In the genomic region with DNA sequence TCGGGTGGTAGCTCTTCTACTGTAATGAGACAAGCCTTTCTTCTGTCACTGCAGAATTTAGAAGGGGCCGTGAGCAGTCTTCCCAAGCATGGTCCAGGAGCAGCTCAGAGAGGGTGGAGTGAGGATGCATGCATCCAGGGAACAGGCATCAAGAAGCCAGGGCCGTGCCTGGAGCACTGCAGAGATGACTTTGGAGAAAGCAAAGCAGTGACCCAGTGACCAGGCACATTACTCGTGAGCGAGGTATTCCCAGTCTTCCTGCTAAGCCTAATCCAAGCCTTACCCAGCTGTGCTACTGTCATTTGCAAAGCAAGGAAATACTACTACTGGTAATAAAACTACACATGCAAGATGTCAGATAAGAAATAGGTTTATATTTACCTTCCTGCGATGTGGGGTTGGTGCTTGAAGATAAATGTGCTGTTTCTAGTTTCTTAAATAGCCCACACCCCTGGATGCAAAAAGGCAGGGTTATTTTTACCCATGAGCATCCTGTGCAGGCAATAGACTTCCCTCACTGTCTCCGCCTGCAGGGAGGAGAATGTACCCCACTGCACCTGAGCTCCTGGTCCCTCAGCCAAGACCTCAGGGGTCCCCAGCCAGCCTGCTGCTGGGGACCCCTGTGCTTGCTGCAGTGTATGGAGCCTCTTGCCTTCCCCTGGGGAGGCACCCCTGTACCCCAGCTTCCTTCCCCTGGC, we compare ENCODE assay signal across 18 cellular contexts.
DNase-seq lines count a peak whose midpoint lies in the region; ATAC-seq, FAIRE-seq and TF ChIP-seq lines count a peak whose summit lies in the region.
"Had no signal": no experiment of that assay in that cellular context is flagged by ENCODE, and none has a peak within 500 bp of the region (broad histone marks: within the 10 kb centered on the region; RNA-seq: fewer than 3 reads in every experiment).

No MANE protein-coding gene starts in this region.

- H3K18ac ChIP-seq in H1 (ENCODE audit: extremely low read depth, low read length) = no peak overlapping the region

- no peak overlapping the region for H4K5ac ChIP-seq in H1 (ENCODE audit: insufficient read length, low read depth, low read length)

- no peak overlapping the region for H3K23ac ChIP-seq in H1 (ENCODE audit: insufficient read length)

- H3K4me2 ChIP-seq in Karpas-422 (ENCODE audit: low read depth, low read length, poor library complexity, severe bottlenecking) = no peak overlapping the region
- H3K4me2 ChIP-seq in H1 (ENCODE audit: insufficient read depth in 1 of 2, low read depth in 2 of 2, low read length in 2 of 2) = no peak overlapping the region

- H3K36me3 Mint-ChIP-seq in CD14-positive monocyte (peaks cover 54 to 61% of the 10 kb centered on the region in 2 donors), nephron progenitor cell (ENCODE audit: low read depth) (peaks cover 16% of the 10 kb centered on the region)

- DNase-seq in CD14-positive monocyte (ENCODE audit: low spot score) (peak; percentile 6), Karpas-422 (peak; percentile 68), H1 (ENCODE audit: low read depth in 1 of 2, low spot score in 2 of 2) (no peak), nephron progenitor cell (no peak), kidney glomerular epithelial cell (lab: John Stamatoyannopoulos, UW) (no peak), GM12892 (ENCODE audit: insufficient read length) (no peak), nucleus accumbens (lab: John Stamatoyannopoulos, UW) (no peak)
- DNase-seq: activated CD8-positive, alpha-beta memory T cell treated with anti-CD3 and anti-CD28 coated beads, Interleukin-2, amount 50 U/mL, for 48 hours; activated gamma-delta T cell; DMS79 treated with DMSO at 0.1 percent for 48 hours; esophagus squamous epithelium; NCI-H1048; NCI-H2081; NCI-H510A treated with DMSO at 0.1 percent for 48 hours; occipital lobe; SIG-M5 had no signal

- no peak for TF ChIP-seq RAD21 in H1 (IDR thresholded peaks at IDR 0.05 in 1 of 2, conservative IDR thresholded peaks at IDR 0.05 in 1 of 2; ENCODE audit: low read depth in 2 of 2, low read length in 2 of 2)

- H2BK12ac ChIP-seq in H1 (ENCODE audit: low read depth, low read length) = no peak overlapping the region

- no peak overlapping the region for H2BK15ac ChIP-seq in H1 (ENCODE audit: low read length)

- H2BK5ac ChIP-seq in H1 (ENCODE audit: low read depth, low read length) = no peak overlapping the region

- CTCF ChIA-PET in H1 (lab: Charles Lee; ENCODE audit: partially characterized antibody) = interaction anchor here (0.6 to 3.0 kb wide), 8 partner anchors 10 to 609 kb away, joined by 3 to 16 read pairs (median 4); no protein-coding TSS in a partner anchor

- no peak overlapping the region for H3K56ac ChIP-seq in H1 (replicated peaks; ENCODE audit: insufficient read length, low read depth, low read length)

- H4K20me1 ChIP-seq in Karpas-422 (ENCODE audit: insufficient read depth, low read depth, low read length) (no peaks in the 10 kb centered on the region), H1 (replicated peaks in 1 of 2; ENCODE audit: control insufficient read depth in 1 of 2, insufficient read depth in 2 of 2, low read length in 2 of 2) (peaks cover 4 to 5% of the 10 kb centered on the region in 2 experiments)

- H3K36me3 ChIP-seq in Karpas-422 (ENCODE audit: insufficient read depth, low read length) (no peaks in the 10 kb centered on the region), H1 (ENCODE audit: control insufficient read depth in 2 of 4, insufficient read depth in 4 of 4, low read length in 3 of 4) (peaks cover 6 to 17% (median 13%) of the 10 kb centered on the region in 4 experiments; a peak in 7 of 8 replicates)

- WGBS in H1 (ENCODE audit: extremely low coverage in 1 of 2, insufficient coverage in 1 of 2, insufficient read length in 1 of 2, insufficient replicate concordance in 2 of 2, low coverage in 1 of 2, low lambda C conversion rate in 2 of 2, missing lambda C conversion rate in 1 of 2), 2 experiments = 86% methylated on average over 7 of the region's 7 CpGs; no CpG with 5 or more reads in 1 of the 2 experiments

- no peak for FAIRE-seq in H1 (lab: Jason Lieb, UNC)
- FAIRE-seq in GM12892 (lab: Jason Lieb, UNC) = no peak

- H3K4ac ChIP-seq in H1 (replicated peaks; ENCODE audit: insufficient read length, low read depth, low read length) = no peak overlapping the region

- H3K9me3 Mint-ChIP-seq in CD14-positive monocyte (no peaks in the 10 kb centered on the region), nephron progenitor cell (peaks cover 2% of the 10 kb centered on the region)

- H3K4me3 Mint-ChIP-seq in CD14-positive monocyte (no peak overlapping the region), nephron progenitor cell (no peak overlapping the region)

- H3K79me2 ChIP-seq in Karpas-422 (ENCODE audit: low read length) (no peaks in the 10 kb centered on the region), H1 (ENCODE audit: control insufficient read depth in 1 of 2, insufficient read depth in 2 of 2, low read length in 2 of 2) (no peaks in the 10 kb centered on the region)

- no peaks in the 10 kb centered on the region for H3K9me2 ChIP-seq in Karpas-422 (replicated peaks; ENCODE audit: insufficient read depth, low read length)

- no peaks in the 10 kb centered on the region for H3K23me2 ChIP-seq in H1 (ENCODE audit: low read depth, low read length)

- no peak overlapping the region for H2BK20ac ChIP-seq in H1 (ENCODE audit: low read length)

- H3K9me3 ChIP-seq in Karpas-422 (ENCODE audit: low read length) = no peaks in the 10 kb centered on the region
- H3K9me3 ChIP-seq in H1 (ENCODE audit: insufficient read depth in 2 of 2, low read depth in 1 of 2, low read length in 1 of 2) = no peaks in the 10 kb centered on the region
- H3K9me3 ChIP-seq: esophagus squamous epithelium had no signal

- H3K27me3 Mint-ChIP-seq in CD14-positive monocyte (ENCODE audit: low read depth in 3 of 3) = peaks cover 0 to 4% (median 0%) of the 10 kb centered on the region in 3 donors
- no peaks in the 10 kb centered on the region for H3K27me3 Mint-ChIP-seq in nephron progenitor cell (ENCODE audit: low read depth, poor library complexity)

- peaks cover 9% of the 10 kb centered on the region for H3K4me1 ChIP-seq in Karpas-422 (ENCODE audit: low read length)
- no peaks in the 10 kb centered on the region; a peak in 1 of 7 replicates for H3K4me1 ChIP-seq in H1 (replicated peaks in 1 of 4; ENCODE audit: control insufficient read depth in 3 of 4, insufficient read depth in 4 of 4, low read length in 3 of 4)
- H3K4me1 ChIP-seq: esophagus squamous epithelium had no signal

- intact Hi-C loops in CD14-positive monocyte (cut with micrococcal nuclease) = loop anchor here (10.0 kb wide), 3 partner anchors 465 to 575 kb away; no protein-coding TSS in a partner anchor

- peaks cover 41% of the 10 kb centered on the region for H3K4me1 Mint-ChIP-seq in CD14-positive monocyte
- peaks cover 11% of the 10 kb centered on the region for H3K4me1 Mint-ChIP-seq in nephron progenitor cell

- H2AK5ac ChIP-seq in H1 (ENCODE audit: low read depth, low read length) = no peak overlapping the region

- no peak for TF ChIP-seq EP300 in H1 (IDR thresholded peaks at IDR 0.05; ENCODE audit: borderline replicate concordance in 1 of 2, low read depth in 2 of 2, low read length in 2 of 2)

- H2BK120ac ChIP-seq in H1 (replicated peaks; ENCODE audit: low read depth, low read length) = no peak overlapping the region

- H4K8ac ChIP-seq in H1 (ENCODE audit: extremely low read depth, insufficient read depth, low read length) = no peak overlapping the region

- H3K14ac ChIP-seq in H1 (ENCODE audit: insufficient read length) = no peak overlapping the region

- POLR2A ChIA-PET in H1 (lab: Charles Lee; ENCODE audit: partially characterized antibody) = interaction anchor here (1.1 kb wide), 1 partner anchor 18 kb away, joined by 3 read pairs; no protein-coding TSS in a partner anchor

- H4K91ac ChIP-seq in H1 (replicated peaks; ENCODE audit: insufficient read length, low read length) = no peak overlapping the region

- no peak overlapping the region for H3K4me3 ChIP-seq in Karpas-422 (ENCODE audit: low read length)
- H3K4me3 ChIP-seq in H1 (ENCODE audit: extremely low read depth in 1 of 4, insufficient read depth in 2 of 4, low read depth in 3 of 4, low read length in 4 of 4) = no peak overlapping the region
- H3K4me3 ChIP-seq: esophagus squamous epithelium had no signal

- TF ChIP-seq POLR2A in H1 (IDR thresholded peaks at IDR 0.05; ENCODE audit: control extremely low read depth in 1 of 2, low read depth in 2 of 2, low read length in 2 of 2) (no peak), GM12892 (IDR thresholded peaks at IDR 0.05; ENCODE audit: low read depth, low read length) (no peak)

- H3K9ac ChIP-seq in Karpas-422 (ENCODE audit: low read length) = no peak overlapping the region
- no peak overlapping the region for H3K9ac ChIP-seq in H1 (replicated peaks in 1 of 4; ENCODE audit: extremely low read depth in 1 of 4, low read depth in 3 of 4, low read length in 3 of 4)

- no peak for ATAC-seq in GM18909 (IDR thresholded peaks at IDR 0.05; ENCODE audit: poor library complexity, unreplicated experiment)

- TF ChIP-seq CTCF in CD14-positive monocyte (IDR thresholded peaks at IDR 0.05) (no peak), H1 (IDR thresholded peaks at IDR 0.05; ENCODE audit: control extremely low read depth in 1 of 3, insufficient read depth in 1 of 3, low read depth in 1 of 3, low read length in 3 of 3) (peak in 2 of 3 experiments; percentile 11 to 24; a peak in 2 of 4 replicates), nephron progenitor cell (IDR thresholded peaks at IDR 0.05) (no peak)

- no peaks in the 10 kb centered on the region for H3K27me3 ChIP-seq in Karpas-422 (ENCODE audit: low read length)
- no peaks in the 10 kb centered on the region for H3K27me3 ChIP-seq in H1 (replicated peaks in 1 of 4; ENCODE audit: control insufficient read depth in 3 of 4, extremely low read depth in 1 of 4, insufficient read depth in 3 of 4, low read length in 3 of 4)
- H3K27me3 ChIP-seq: esophagus squamous epithelium had no signal

- H3K27ac ChIP-seq in Karpas-422 (ENCODE audit: low read length) (no peak overlapping the region), H1 (ENCODE audit: low read depth, low read length) (no peak overlapping the region)
- H3K27ac ChIP-seq: esophagus squamous epithelium, VCaP had no signal

- H2AFZ ChIP-seq in Karpas-422 (ENCODE audit: low read length) (no peak overlapping the region), H1 (ENCODE audit: low read length) (no peak overlapping the region)

- peak overlapping the region in 4 of 7 donors; percentile 31 to 80 (median 53) for H3K27ac Mint-ChIP-seq in CD14-positive monocyte
- H3K27ac Mint-ChIP-seq in nephron progenitor cell = peak overlapping the region; percentile 68

- no peaks in the 10 kb centered on the region for H3K79me1 ChIP-seq in H1 (ENCODE audit: low read depth, low read length)

TF ChIP-seq in H1, 55 proteins besides CTCF, POLR2A, EP300 and RAD21 (continues in another document):
- TF ChIP-seq SIN3A (conservative IDR thresholded peaks at IDR 0.05 in 1 of 2, IDR thresholded peaks at IDR 0.05 in 1 of 2; ENCODE audit: low read depth in 1 of 2, low read length in 2 of 2) = no peak
- TF ChIP-seq SP1 (IDR thresholded peaks at IDR 0.05; ENCODE audit: low read depth, low read length) = no peak
- no peak for TF ChIP-seq CBX8 (IDR thresholded peaks at IDR 0.05; ENCODE audit: borderline replicate concordance, low read depth, low read length)
- no peak for TF ChIP-seq GTF2F1 (IDR thresholded peaks at IDR 0.05; ENCODE audit: borderline replicate concordance, low read depth, low read length)

Comparison
In these comparisons a context has a peak if more than half of its experiments do, and no peak if none do; other contexts are left out.
1. DNase-seq: peak in CD14-positive monocyte (single experiment) and Karpas-422 (single experiment); none in H1 (0 of 2), nephron progenitor cell (single experiment), kidney glomerular epithelial cell (single experiment), GM12892 (single experiment) and nucleus accumbens (0 of 56).
2. CTCF ChIP-seq: peak in H1 (2 of 3); none in CD14-positive monocyte (single experiment) and nephron progenitor cell (single experiment).